ENCODE assay signal across 10 cellular contexts in genomic region chr14:68928770-68929550, GRCh38. TPM values are rescaled to one million over a fixed set of nuclear protein-coding genes. Genes with fewer than 3 reads are reported as not detected.
DNase-seq lines count a peak whose midpoint lies in the region; ATAC-seq, FAIRE-seq and TF ChIP-seq lines count a peak whose summit lies in the region.
"Had no signal": no experiment of that assay in that cellular context is flagged by ENCODE, and none has a peak within 500 bp of the region (broad histone marks: within the 10 kb centered on the region; RNA-seq: fewer than 3 reads in every experiment).

No MANE protein-coding gene starts in this region.

- H3K27ac Mint-ChIP-seq in chondrocyte (ENCODE audit: unreplicated experiment): peak overlapping the region; percentile 83

- intact Hi-C loops in Right ventricle myocardium superior (cut with DNase I): no loop called here

- FAIRE-seq in urothelium cell line (lab: Jason Lieb, UNC): peak; percentile 9

- H3K27ac ChIP-seq in cardiac muscle cell (peak overlapping the region; percentile 99), muscle layer of colon (ENCODE audit: low read depth, low read length) (peak overlapping the region; percentile 86), WERI-Rb-1 (no peak overlapping the region)

- peak overlapping the region; percentile 32 for H3K9ac ChIP-seq in muscle layer of colon (ENCODE audit: low read length)

- no peaks in the 10 kb centered on the region for H3K27me3 Mint-ChIP-seq in chondrocyte (ENCODE audit: low read depth)

- H3K9me3 Mint-ChIP-seq in chondrocyte (ENCODE audit: low read depth): no peaks in the 10 kb centered on the region

- DNase-seq in cardiac muscle cell (ENCODE audit: low read depth in 1 of 2, low spot score in 1 of 2): no peak
- no peak for DNase-seq in Right ventricle myocardium superior
- no peak for DNase-seq in chondrocyte (ENCODE audit: low spot score)
- DNase-seq in urothelium cell line (ENCODE audit: low spot score): no peak
- no peak for DNase-seq in WERI-Rb-1
- no peak for DNase-seq in NCI-H2081 (lab: John Stamatoyannopoulos, UW)
- DNase-seq: NCI-H1417 treated with DMSO at 0.1 percent for 48 hours, testis had no signal

- H3K4me3 Mint-ChIP-seq in chondrocyte (ENCODE audit: unreplicated experiment): no peak overlapping the region

- peaks cover 89% of the 10 kb centered on the region for H3K4me1 Mint-ChIP-seq in chondrocyte (ENCODE audit: low read depth)

- H3K36me3 Mint-ChIP-seq in chondrocyte (ENCODE audit: low read depth): peaks cover 43% of the 10 kb centered on the region

- H3K4me3 ChIP-seq in cardiac muscle cell (no peak overlapping the region), muscle layer of colon (ENCODE audit: low read depth in 1 of 2, low read length in 2 of 2) (peak overlapping the region; percentile 18 to 30), WERI-Rb-1 (ENCODE audit: low read depth, low read length) (no peak overlapping the region)
- H3K4me3 ChIP-seq: testis had no signal

- peaks cover 5% of the 10 kb centered on the region for H3K36me3 ChIP-seq in cardiac muscle cell
- peaks cover 39% of the 10 kb centered on the region for H3K36me3 ChIP-seq in muscle layer of colon (ENCODE audit: insufficient read depth, low read length)
- no peaks in the 10 kb centered on the region; the same call in 1 of the 2 replicates for H3K36me3 ChIP-seq in WERI-Rb-1

- TF ChIP-seq CTCF in cardiac muscle cell (IDR thresholded peaks at IDR 0.05; ENCODE audit: low read depth, low read length) (no peak), chondrocyte (IDR thresholded peaks at IDR 0.05) (no peak), WERI-Rb-1 (IDR thresholded peaks at IDR 0.05; ENCODE audit: low read depth, low read length) (no peak)

- H3K4me1 ChIP-seq in cardiac muscle cell (ENCODE audit: low read depth) (peaks cover 51% of the 10 kb centered on the region), muscle layer of colon (ENCODE audit: insufficient read depth, low read length) (peaks cover 85% of the 10 kb centered on the region)

- no peak for ATAC-seq in Right ventricle myocardium superior (ENCODE audit: poor library complexity)
- ATAC-seq in HG02938 (IDR thresholded peaks at IDR 0.05; ENCODE audit: unreplicated experiment): no peak

- H3K27me3 ChIP-seq in cardiac muscle cell (no peaks in the 10 kb centered on the region), muscle layer of colon (ENCODE audit: control insufficient read depth in 1 of 2, insufficient read depth in 2 of 2, low read length in 2 of 2) (no peaks in the 10 kb centered on the region), WERI-Rb-1 (ENCODE audit: insufficient read depth, low read depth, severe bottlenecking) (no peaks in the 10 kb centered on the region)
- H3K27me3 ChIP-seq: testis had no signal

- no peaks in the 10 kb centered on the region for H3K9me3 ChIP-seq in cardiac muscle cell (ENCODE audit: low read depth)
- no peaks in the 10 kb centered on the region for H3K9me3 ChIP-seq in muscle layer of colon (ENCODE audit: low read length)
- H3K9me3 ChIP-seq in WERI-Rb-1 (ENCODE audit: severe bottlenecking): no peaks in the 10 kb centered on the region
- H3K9me3 ChIP-seq: testis had no signal

RNA-seq across cellular contexts. Expression of gene ACTN1, which starts 50.1 kb away (rescaled TPM):
- 167 and 169 TPM in 2 replicates for total RNA-seq in cardiac muscle cell
- 171 and 202 TPM in 2 replicates for polyA plus RNA-seq in cardiac muscle cell
- 92.5 TPM for total RNA-seq in Right ventricle myocardium superior
- total RNA-seq in chondrocyte: 808 to 1,105 TPM (median 1,102 TPM) in 3 replicates

Comparison
In these comparisons a context has a peak if more than half of its experiments do, and no peak if none do; other contexts are left out.
1. H3K4me3 ChIP-seq: peak in muscle layer of colon (2 of 2); none in cardiac muscle cell (single experiment) and WERI-Rb-1 (single experiment).